8 cellular contexts compared by ENCODE assay signal in the genomic region with DNA sequence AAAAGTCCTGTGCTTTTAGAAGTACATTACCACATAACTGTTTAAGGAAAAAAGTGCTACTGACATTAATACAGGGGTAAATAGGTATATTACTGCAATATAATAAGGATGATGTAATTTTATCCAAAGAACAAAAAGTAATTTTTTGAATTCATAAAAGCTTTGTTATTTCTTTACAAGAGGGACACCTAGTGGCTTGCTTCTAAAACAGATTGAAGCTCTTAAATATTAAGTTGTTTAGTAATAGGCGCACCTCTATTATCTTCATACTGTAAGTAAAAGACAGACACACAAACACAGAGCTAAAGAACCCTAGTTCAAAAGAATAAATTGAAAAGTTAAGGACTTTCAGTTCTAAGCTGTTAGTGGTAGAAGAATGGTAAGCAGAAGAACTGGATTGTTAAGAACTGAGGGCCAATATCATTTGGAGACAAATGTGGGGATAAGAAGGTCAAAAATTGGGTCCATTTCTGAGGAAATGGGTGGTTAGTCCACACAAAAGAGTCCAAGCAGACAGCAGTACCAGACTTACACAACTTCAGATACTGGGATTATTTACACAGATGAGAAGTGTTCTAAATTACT. TPM values are rescaled to one million over a fixed set of nuclear protein-coding genes. Genes with fewer than 3 reads are reported as not detected.
A peak's percentile ranks its signal among the peaks of the same experiment; 100 is the strongest.
DNase-seq lines count a peak whose midpoint lies in the region; ATAC-seq and TF ChIP-seq lines count a peak whose summit lies in the region.

No MANE protein-coding gene starts in this region.

- H2AFZ ChIP-seq in OCI-LY3 (ENCODE audit: low read depth, low read length) (no peak overlapping the region), smooth muscle cell (ENCODE audit: low read depth) (no peak overlapping the region)

- H3K27ac ChIP-seq in OCI-LY3 (ENCODE audit: low read length) = no peak overlapping the region
- no peak overlapping the region for H3K27ac ChIP-seq in smooth muscle cell (ENCODE audit: low read depth)

- no peak overlapping the region for H3K9ac ChIP-seq in OCI-LY3 (ENCODE audit: low read length)
- no peak overlapping the region for H3K9ac ChIP-seq in smooth muscle cell (ENCODE audit: low read depth)

- peak in 2 of 3 experiments; percentile 1 to 23 for DNase-seq in NCI-H1417 (lab: John Stamatoyannopoulos, UW)
- no peak for DNase-seq in NCI-H1417 treated with DMSO at 0.1 percent for 48 hours (lab: John Stamatoyannopoulos, UW)
- DNase-seq in fibroblast of gingiva (ENCODE audit: low read depth) = peak; percentile 59
- DNase-seq in smooth muscle cell (lab: John Stamatoyannopoulos, UW; ENCODE audit: unreplicated experiment) = no peak
- no peak for DNase-seq in AG08396 (ENCODE audit: low spot score)
- DNase-seq in NCI-H1048 (lab: John Stamatoyannopoulos, UW) = no peak

- no peaks in the 10 kb centered on the region for H3K27me3 ChIP-seq in OCI-LY3 (ENCODE audit: low read depth, low read length)
- H3K27me3 ChIP-seq in smooth muscle cell (ENCODE audit: low read depth) = no peaks in the 10 kb centered on the region

- no peaks in the 10 kb centered on the region for H3K9me3 ChIP-seq in OCI-LY3 (ENCODE audit: insufficient read depth, low read length)
- no peaks in the 10 kb centered on the region for H3K9me3 ChIP-seq in smooth muscle cell (replicated peaks; ENCODE audit: low read depth)

- no peaks in the 10 kb centered on the region for H4K20me1 ChIP-seq in OCI-LY3 (ENCODE audit: insufficient read depth, low read length)
- peaks cover 4% of the 10 kb centered on the region for H4K20me1 ChIP-seq in smooth muscle cell (ENCODE audit: low read depth)

- H3F3A ChIP-seq in smooth muscle cell (ENCODE audit: low read depth) = no peaks in the 10 kb centered on the region

- H3K4me3 ChIP-seq in OCI-LY3 (ENCODE audit: low read length) (no peak overlapping the region), smooth muscle cell (no peak overlapping the region)

- no peak overlapping the region for H3K4me2 ChIP-seq in OCI-LY3 (ENCODE audit: low read length)
- no peak overlapping the region for H3K4me2 ChIP-seq in smooth muscle cell

- ATAC-seq in GM19351 (IDR thresholded peaks at IDR 0.05; ENCODE audit: unreplicated experiment) = no peak

- H3K36me3 ChIP-seq in OCI-LY3 (replicated peaks; ENCODE audit: low read depth, low read length) (no peaks in the 10 kb centered on the region), smooth muscle cell (ENCODE audit: low read depth) (no peaks in the 10 kb centered on the region)

- WGBS in smooth muscle cell (ENCODE audit: low lambda C conversion rate) = 86% methylated on average over 1 of the region's 1 CpG

- H3K4me1 ChIP-seq in OCI-LY3 (ENCODE audit: low read length) = no peaks in the 10 kb centered on the region
- H3K4me1 ChIP-seq in smooth muscle cell (ENCODE audit: low read depth) = no peaks in the 10 kb centered on the region

- TF ChIP-seq CTCF in OCI-LY3 (IDR thresholded peaks at IDR 0.05; ENCODE audit: low read depth, low read length) (peak; percentile 40), smooth muscle cell (IDR thresholded peaks at IDR 0.05; ENCODE audit: borderline replicate concordance, insufficient read depth, poor library complexity, severe bottlenecking) (peak; percentile 63)

- H3K79me2 ChIP-seq in OCI-LY3 (ENCODE audit: low read length) (peaks cover 7% of the 10 kb centered on the region; the same call in 1 of the 2 replicates), smooth muscle cell (ENCODE audit: low read depth) (peaks cover 19% of the 10 kb centered on the region)

RNA-seq across cellular contexts. Expression of gene ZNHIT6, which starts 15.4 kb away (rescaled TPM):
- total RNA-seq in smooth muscle cell = 15.5 and 16.1 TPM in 2 replicates
- polyA plus RNA-seq in smooth muscle cell = 15.0 and 15.1 TPM in 2 replicates

Comparison
In these comparisons a context has a peak if more than half of its experiments do, and no peak if none do; other contexts are left out.
1. DNase-seq: peak in NCI-H1417 (2 of 3) and fibroblast of gingiva (single experiment); none in NCI-H1417 treated with DMSO at 0.1 percent for 48 hours (single experiment), smooth muscle cell (single experiment), AG08396 (single experiment) and NCI-H1048 (single experiment).